In genomic region chr2:73851274-73851673, GRCh38 we compare ENCODE assay signal across 9 cellular contexts. TPM values are rescaled to one million over a fixed set of nuclear protein-coding genes. Genes with fewer than 3 reads are reported as not detected.
DNase-seq lines count a peak whose midpoint lies in the region; ATAC-seq and TF ChIP-seq lines count a peak whose summit lies in the region.
"Had no signal": no experiment of that assay in that cellular context is flagged by ENCODE, and none has a peak within 500 bp of the region (broad histone marks: within the 10 kb centered on the region; RNA-seq: fewer than 3 reads in every experiment).

No MANE protein-coding gene starts in this region.

- H3K4me1 Mint-ChIP-seq in activated naive CD8-positive, alpha-beta T cell treated with anti-CD3 and anti-CD28 coated beads, Interleukin-2, amount 50 U/mL, for 24 hours = peaks cover 8% of the 10 kb centered on the region
- H3K4me1 Mint-ChIP-seq in nephron = no peaks in the 10 kb centered on the region

- no peak overlapping the region for H3K9ac ChIP-seq in KMS-11

- no peaks in the 10 kb centered on the region for H3K79me2 ChIP-seq in KMS-11 (ENCODE audit: insufficient read depth, low read depth)

- no peak for ATAC-seq in activated naive CD8-positive, alpha-beta T cell treated with anti-CD3 and anti-CD28 coated beads, Interleukin-2, amount 50 U/mL, for 24 hours
- ATAC-seq in HG02885 (IDR thresholded peaks at IDR 0.05; ENCODE audit: poor library complexity, unreplicated experiment) = no peak

- no peak overlapping the region for H2AFZ ChIP-seq in KMS-11 (ENCODE audit: low read depth)

- H3K27me3 ChIP-seq in KMS-11 (ENCODE audit: insufficient read depth, low read depth) = no peaks in the 10 kb centered on the region

- peaks cover 50% of the 10 kb centered on the region for H3K36me3 Mint-ChIP-seq in activated naive CD8-positive, alpha-beta T cell treated with anti-CD3 and anti-CD28 coated beads, Interleukin-2, amount 50 U/mL, for 24 hours (ENCODE audit: low read depth)
- peaks cover 56% of the 10 kb centered on the region for H3K36me3 Mint-ChIP-seq in nephron (ENCODE audit: low read depth)

- H3K36me3 ChIP-seq in KMS-11 (ENCODE audit: insufficient read depth) = no peaks in the 10 kb centered on the region

- peak overlapping the region; percentile 79 for H3K27ac Mint-ChIP-seq in activated naive CD8-positive, alpha-beta T cell treated with anti-CD3 and anti-CD28 coated beads, Interleukin-2, amount 50 U/mL, for 24 hours
- no peak overlapping the region for H3K27ac Mint-ChIP-seq in nephron

- TF ChIP-seq CTCF in KMS-11 (conservative IDR thresholded peaks at IDR 0.05; ENCODE audit: low read depth, low read length) (peak; percentile 54), nephron (IDR thresholded peaks at IDR 0.05; ENCODE audit: unreplicated experiment in 3 of 3) (peak in 2 of 3 experiments; percentile 14 to 20)

- no peak overlapping the region for H3K4me3 ChIP-seq in KMS-11 (IDR thresholded peaks at IDR 0.05; ENCODE audit: insufficient read depth, low read depth, low read length)

- H3K9me3 Mint-ChIP-seq in activated naive CD8-positive, alpha-beta T cell treated with anti-CD3 and anti-CD28 coated beads, Interleukin-2, amount 50 U/mL, for 24 hours = no peaks in the 10 kb centered on the region
- no peaks in the 10 kb centered on the region for H3K9me3 Mint-ChIP-seq in nephron

- no peak overlapping the region for H3K4me3 Mint-ChIP-seq in activated naive CD8-positive, alpha-beta T cell treated with anti-CD3 and anti-CD28 coated beads, Interleukin-2, amount 50 U/mL, for 24 hours
- H3K4me3 Mint-ChIP-seq in nephron = no peak overlapping the region

- H3K4me1 ChIP-seq in KMS-11 (ENCODE audit: low read depth, poor library complexity, severe bottlenecking) = no peaks in the 10 kb centered on the region

- DNase-seq in DMS 273 (lab: John Stamatoyannopoulos, UW; ENCODE audit: unreplicated experiment) (peak; percentile 65), DMS 273 treated with DMSO at 0.1 percent for 48 hours (lab: John Stamatoyannopoulos, UW) (no peak), ureter (ENCODE audit: low spot score) (no peak), mesenteric fat pad (ENCODE audit: low spot score) (no peak)
- no peak for DNase-seq in activated naive CD8-positive, alpha-beta T cell treated with anti-CD3 and anti-CD28 coated beads, Interleukin-2, amount 50 U/mL, for 24 hours
- DNase-seq: 8988T had no signal

- H3K27ac ChIP-seq in KMS-11 = no peak overlapping the region

- H4K20me1 ChIP-seq in KMS-11 (ENCODE audit: insufficient read depth) = no peaks in the 10 kb centered on the region

- H3K27me3 Mint-ChIP-seq in activated naive CD8-positive, alpha-beta T cell treated with anti-CD3 and anti-CD28 coated beads, Interleukin-2, amount 50 U/mL, for 24 hours = no peaks in the 10 kb centered on the region
- H3K27me3 Mint-ChIP-seq in nephron (ENCODE audit: low read depth) = no peaks in the 10 kb centered on the region

- no peak overlapping the region for H3K4me2 ChIP-seq in KMS-11

RNA-seq across cellular contexts. Expression of gene STAMBP, which starts 22.5 kb away (rescaled TPM):
- 46.0 TPM for total RNA-seq in ureter
- 25.6 TPM for total RNA-seq in mesenteric fat pad

RNA-seq across cellular contexts. Expression of gene ACTG2, which starts 41.5 kb away (rescaled TPM):
- 918 TPM for total RNA-seq in ureter
- 13.2 TPM for total RNA-seq in mesenteric fat pad

Comparison
In these comparisons a context has a peak if more than half of its experiments do, and no peak if none do; other contexts are left out.
1. RNA of gene ACTG2, which starts 41.5 kb away (total RNA-seq): 918 TPM in ureter (single experiment); 13.2 TPM in mesenteric fat pad (single experiment); every median in the first group is over 10 times any median in the second.